Comparison of ENCODE assay signal across 1 cellular context in the genomic region with DNA sequence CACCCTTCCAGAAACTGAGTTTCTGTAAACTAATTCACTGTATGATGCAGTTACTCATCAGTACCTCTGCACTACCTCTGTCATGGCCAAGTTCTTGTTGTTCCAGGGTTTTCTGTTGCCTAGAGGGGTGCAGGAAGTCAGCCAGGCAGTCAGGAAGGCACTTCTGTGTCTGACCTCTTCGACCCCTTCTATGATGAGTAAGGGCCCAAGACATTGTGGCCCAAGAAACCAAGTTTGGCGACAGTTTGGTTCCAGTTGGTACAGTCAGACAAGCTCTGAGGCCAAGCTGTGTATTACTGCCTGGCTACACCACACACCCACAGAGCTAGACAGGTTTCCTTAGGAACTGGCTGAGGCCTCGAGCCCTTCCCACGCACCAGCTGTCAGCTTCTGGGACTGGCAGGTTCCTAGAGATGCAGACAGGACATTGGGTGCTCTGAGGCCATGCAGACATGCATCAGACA.
TF ChIP-seq lines count a peak whose summit lies in the region.

No MANE protein-coding gene starts in this region.

TF ChIP-seq in HEK293, 187 proteins besides CTCF, POLR2A, EP300 and RAD21 (continued from another document):
- TF ChIP-seq ZNF184 (tag by site-specific recombination; IDR thresholded peaks at IDR 0.05): no peak
- TF ChIP-seq, protein P1, sequence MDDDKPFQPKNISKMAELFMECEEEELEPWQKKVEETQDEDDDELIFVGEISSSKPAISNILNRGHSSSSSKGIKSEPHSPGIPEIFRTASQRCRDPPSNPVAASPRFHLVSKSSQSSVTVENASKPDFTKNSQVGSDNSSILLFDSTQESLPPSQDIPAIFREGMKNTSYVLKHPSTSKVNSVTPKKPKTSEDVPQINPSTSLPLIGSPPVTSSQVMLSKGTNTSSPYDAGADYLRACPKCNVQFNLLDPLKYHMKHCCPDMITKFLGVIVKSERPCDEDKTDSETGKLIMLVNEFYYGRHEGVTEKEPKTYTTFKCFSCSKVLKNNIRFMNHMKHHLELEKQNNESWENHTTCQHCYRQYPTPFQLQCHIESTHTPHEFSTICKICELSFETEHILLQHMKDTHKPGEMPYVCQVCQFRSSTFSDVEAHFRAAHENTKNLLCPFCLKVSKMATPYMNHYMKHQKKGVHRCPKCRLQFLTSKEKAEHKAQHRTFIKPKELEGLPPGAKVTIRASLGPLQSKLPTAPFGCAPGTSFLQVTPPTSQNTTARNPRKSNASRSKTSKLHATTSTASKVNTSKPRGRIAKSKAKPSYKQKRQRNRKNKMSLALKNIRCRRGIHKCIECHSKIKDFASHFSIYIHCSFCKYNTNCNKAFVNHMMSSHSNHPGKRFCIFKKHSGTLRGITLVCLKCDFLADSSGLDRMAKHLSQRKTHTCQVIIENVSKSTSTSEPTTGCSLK (tag by site-specific recombination; IDR thresholded peaks at IDR 0.05): no peak
- no peak for TF ChIP-seq ZNF843 (tag by site-specific recombination; IDR thresholded peaks at IDR 0.05)
- TF ChIP-seq ZFHX2 (tag by site-specific recombination; conservative IDR thresholded peaks at IDR 0.05): peak; percentile 74
- TF ChIP-seq ZSCAN30 (tag by site-specific recombination; IDR thresholded peaks at IDR 0.05): no peak
- no peak for TF ChIP-seq ZNF37A (tag by site-specific recombination; IDR thresholded peaks at IDR 0.05)
TF ChIP-seq in HEK293: peak in this region for 3.
